3 cellular contexts compared by ENCODE assay signal in genomic region chr6:34722451-34722850, GRCh38.
TF ChIP-seq lines count a peak whose summit lies in the region.

No MANE protein-coding gene starts in this region.

TF ChIP-seq in A549, 52 proteins besides CTCF, POLR2A, EP300 and RAD21:
- no peak for TF ChIP-seq CBX8 (IDR thresholded peaks at IDR 0.05)

TF ChIP-seq in HCT116, 20 proteins besides CTCF, POLR2A, EP300 and RAD21:
- TF ChIP-seq POLR2AphosphoS5 (IDR thresholded peaks at IDR 0.05; ENCODE audit: low read depth, low read length) (no peak), ATF3 (IDR thresholded peaks at IDR 0.05) (no peak), EGR1 (IDR thresholded peaks at IDR 0.05; ENCODE audit: low read depth) (no peak), MAX (IDR thresholded peaks at IDR 0.05) (no peak), REST (IDR thresholded peaks at IDR 0.05; ENCODE audit: low read depth) (no peak), SRF (IDR thresholded peaks at IDR 0.05; ENCODE audit: low read depth) (no peak), SP1 (IDR thresholded peaks at IDR 0.05; ENCODE audit: low read depth) (no peak), EZH2phosphoT487 (IDR thresholded peaks at IDR 0.05; ENCODE audit: borderline replicate concordance) (no peak), ELF1 (IDR thresholded peaks at IDR 0.05; ENCODE audit: borderline replicate concordance, low read depth) (no peak), SIN3A (IDR thresholded peaks at IDR 0.05; ENCODE audit: low read depth) (no peak), TCF7L2 (IDR thresholded peaks at IDR 0.05; ENCODE audit: borderline replicate concordance, extremely low read depth, insufficient read depth, insufficient read length) (no peak), YY1 (IDR thresholded peaks at IDR 0.05; ENCODE audit: extremely low read depth, insufficient replicate concordance, low read depth, low read length) (no peak), ZBTB33 (IDR thresholded peaks at IDR 0.05; ENCODE audit: extremely low read depth, insufficient replicate concordance, low read length) (no peak), JUND (IDR thresholded peaks at IDR 0.05) (no peak), CBX3 (IDR thresholded peaks at IDR 0.05; ENCODE audit: low read depth) (no peak)

TF ChIP-seq in K562, 482 proteins besides CTCF, POLR2A, EP300 and RAD21:
- TF ChIP-seq POLR3G (IDR thresholded peaks at IDR 0.05; ENCODE audit: extremely low read depth, insufficient read length, insufficient replicate concordance) (no peak), ZBTB33 (CRISPR knock-in tag; IDR thresholded peaks at IDR 0.05) (peak; percentile 32; the same call in 1 of the 2 replicates), SRSF1 (IDR thresholded peaks at IDR 0.05; ENCODE audit: low read depth, low read length) (no peak), HMBOX1 (IDR thresholded peaks at IDR 0.05) (no peak), HDAC1 (IDR thresholded peaks at IDR 0.05) (peak in 1 of 2 experiments; percentile 8; a peak in 1 of 4 replicates)
TF ChIP-seq in K562: peak in this region for 2.
